Comparison of ENCODE assay signal across 11 cellular contexts in the genomic region with DNA sequence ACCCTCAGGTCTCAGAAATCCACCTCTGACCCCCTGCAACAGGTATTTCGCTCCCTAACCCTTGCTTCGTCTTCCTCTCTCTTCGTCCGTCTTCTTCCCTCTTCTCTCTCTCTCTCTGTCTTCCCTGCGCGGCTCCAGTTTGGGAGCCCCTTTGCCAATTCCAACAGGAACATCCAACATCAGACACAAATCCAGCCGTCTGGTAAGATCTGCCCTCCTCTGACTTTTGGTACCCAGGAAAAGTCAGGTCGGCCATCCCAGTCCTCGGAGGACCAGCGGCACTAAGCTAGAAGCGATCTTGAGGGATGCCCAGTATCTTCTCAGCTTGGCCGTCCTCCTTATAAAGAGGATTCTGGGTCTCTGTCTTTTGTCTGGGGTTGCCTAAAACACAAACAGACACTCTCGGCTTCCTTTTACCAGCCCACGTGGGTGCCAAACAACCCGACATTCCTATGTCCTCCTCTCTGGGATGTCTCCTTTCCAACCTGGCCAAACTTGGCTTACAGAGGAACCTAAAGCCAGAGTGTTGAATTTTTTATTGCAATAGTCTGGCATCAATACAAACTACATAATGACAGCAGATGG. TPM values are rescaled to one million over a fixed set of nuclear protein-coding genes. Genes with fewer than 3 reads are reported as not detected.
DNase-seq lines count a peak whose midpoint lies in the region; ATAC-seq and TF ChIP-seq lines count a peak whose summit lies in the region.
"Had no signal": no experiment of that assay in that cellular context is flagged by ENCODE, and none has a peak within 500 bp of the region (broad histone marks: within the 10 kb centered on the region; RNA-seq: fewer than 3 reads in every experiment).

No MANE protein-coding gene starts in this region.

- no peaks in the 10 kb centered on the region for H3K9me3 ChIP-seq in suprapubic skin
- H3K9me3 ChIP-seq: pancreas had no signal

- no peak overlapping the region for H3K27ac Mint-ChIP-seq in activated CD8-positive, alpha-beta T cell treated with anti-CD3 and anti-CD28 coated beads, Interleukin-2, amount 10 ng/mL, durations not matched to agents 7 days and 5 days

- 91% methylated on average over 15 of the region's 15 CpGs for WGBS in suprapubic skin

- DNase-seq in activated effector memory CD4-positive, alpha-beta T cell treated with anti-CD3 and anti-CD28 coated beads, Interleukin-2, amount 50 U/mL, for 16 hours: peak; percentile 8
- no peak for DNase-seq in activated effector memory CD4-positive, alpha-beta T cell treated with Interleukin-2 at 50 U/mL for 16 hours
- peak; percentile 13 for DNase-seq in activated CD8-positive, alpha-beta T cell treated with anti-CD3 and anti-CD28 coated beads, Interleukin-2, amount 10 ng/mL, durations not matched to agents 7 days and 5 days
- DNase-seq in islet precursor cell (peak; percentile 21), suprapubic skin (ENCODE audit: low spot score in 2 of 2) (peak; percentile 8 to 40), SIG-M5 treated with dmso at 0.1 percent for 504 hours (lab: John Stamatoyannopoulos, UW; ENCODE audit: unreplicated experiment) (no peak), NCI-H446 (lab: John Stamatoyannopoulos, UW) (no peak), GF-D8 (lab: John Stamatoyannopoulos, UW) (no peak)
- DNase-seq: SJCRH30, T1000 had no signal

- no peak for TF ChIP-seq POLR2A in suprapubic skin (IDR thresholded peaks at IDR 0.05)

- no peaks in the 10 kb centered on the region for H3K27me3 Mint-ChIP-seq in activated CD8-positive, alpha-beta T cell treated with anti-CD3 and anti-CD28 coated beads, Interleukin-2, amount 10 ng/mL, durations not matched to agents 7 days and 5 days (ENCODE audit: low read depth)

- peaks cover 47% of the 10 kb centered on the region for H3K9me3 Mint-ChIP-seq in activated CD8-positive, alpha-beta T cell treated with anti-CD3 and anti-CD28 coated beads, Interleukin-2, amount 10 ng/mL, durations not matched to agents 7 days and 5 days (ENCODE audit: insufficient read depth)

- ATAC-seq in activated CD8-positive, alpha-beta T cell treated with anti-CD3 and anti-CD28 coated beads, Interleukin-2, amount 10 ng/mL, durations not matched to agents 7 days and 5 days: no peak
- ATAC-seq: pancreas had no signal

- no peak overlapping the region for H3K27ac ChIP-seq in suprapubic skin
- H3K27ac ChIP-seq: pancreas, SJCRH30 had no signal

- H3K4me1 Mint-ChIP-seq in activated CD8-positive, alpha-beta T cell treated with anti-CD3 and anti-CD28 coated beads, Interleukin-2, amount 10 ng/mL, durations not matched to agents 7 days and 5 days (ENCODE audit: low read depth): peaks cover 30% of the 10 kb centered on the region

- no peak overlapping the region for H3K4me3 ChIP-seq in suprapubic skin
- H3K4me3 ChIP-seq: pancreas, SJCRH30 had no signal

- no peak for TF ChIP-seq CTCF in suprapubic skin (IDR thresholded peaks at IDR 0.05)

- peaks cover 76% of the 10 kb centered on the region for H3K36me3 Mint-ChIP-seq in activated CD8-positive, alpha-beta T cell treated with anti-CD3 and anti-CD28 coated beads, Interleukin-2, amount 10 ng/mL, durations not matched to agents 7 days and 5 days (ENCODE audit: low read depth)

- POLR2A ChIA-PET in activated CD8-positive, alpha-beta T cell treated with anti-CD3 and anti-CD28 coated beads, Interleukin-2, amount 10 ng/mL, durations not matched to agents 7 days and 5 days (lab: Charles Lee): no interaction called here

- CTCF ChIA-PET in activated CD8-positive, alpha-beta T cell treated with anti-CD3 and anti-CD28 coated beads, Interleukin-2, amount 10 ng/mL, durations not matched to agents 7 days and 5 days (lab: Charles Lee): no interaction called here

- TF ChIP-seq EP300 in suprapubic skin (IDR thresholded peaks at IDR 0.05): no peak

- no peaks in the 10 kb centered on the region for H3K27me3 ChIP-seq in suprapubic skin
- H3K27me3 ChIP-seq: pancreas, SJCRH30 had no signal

- H3K36me3 ChIP-seq in suprapubic skin: peaks cover 14% of the 10 kb centered on the region
- H3K36me3 ChIP-seq: pancreas had no signal

- H3K4me3 Mint-ChIP-seq in activated CD8-positive, alpha-beta T cell treated with anti-CD3 and anti-CD28 coated beads, Interleukin-2, amount 10 ng/mL, durations not matched to agents 7 days and 5 days: no peak overlapping the region

- H3K4me1 ChIP-seq in suprapubic skin: no peaks in the 10 kb centered on the region
- H3K4me1 ChIP-seq: pancreas, SJCRH30 had no signal

RNA-seq across cellular contexts. Expression of a gene that starts 7.7 kb away (rescaled TPM):
- total RNA-seq in activated CD8-positive, alpha-beta T cell treated with anti-CD3 and anti-CD28 coated beads, Interleukin-2, amount 10 ng/mL, durations not matched to agents 7 days and 5 days: 10 to 100 TPM; 45.3 to 45.9 TPM
- 10 to 100 TPM; 19.4 to 27.7 (median 24.4) TPM for total RNA-seq in suprapubic skin

RNA-seq across cellular contexts. Expression of a gene that starts 53.1 kb away (rescaled TPM):
- total RNA-seq in activated CD8-positive, alpha-beta T cell treated with anti-CD3 and anti-CD28 coated beads, Interleukin-2, amount 10 ng/mL, durations not matched to agents 7 days and 5 days: 100 to 1,000 TPM; 273 to 293 TPM
- total RNA-seq in suprapubic skin: 100 to 1,000 TPM; 250 to 408 (median 336) TPM

Comparison
In these comparisons a context has a peak if more than half of its experiments do, and no peak if none do; other contexts are left out.
1. DNase-seq: peak in activated effector memory CD4-positive, alpha-beta T cell treated with anti-CD3 and anti-CD28 coated beads, Interleukin-2, amount 50 U/mL, for 16 hours (single experiment), activated CD8-positive, alpha-beta T cell treated with anti-CD3 and anti-CD28 coated beads, Interleukin-2, amount 10 ng/mL, durations not matched to agents 7 days and 5 days (single experiment), islet precursor cell (single experiment) and suprapubic skin (2 of 2); none in activated effector memory CD4-positive, alpha-beta T cell treated with Interleukin-2 at 50 U/mL for 16 hours (single experiment), SIG-M5 treated with dmso at 0.1 percent for 504 hours (single experiment), NCI-H446 (0 of 2) and GF-D8 (single experiment).